9 cellular contexts compared by ENCODE assay signal in the genomic region with DNA sequence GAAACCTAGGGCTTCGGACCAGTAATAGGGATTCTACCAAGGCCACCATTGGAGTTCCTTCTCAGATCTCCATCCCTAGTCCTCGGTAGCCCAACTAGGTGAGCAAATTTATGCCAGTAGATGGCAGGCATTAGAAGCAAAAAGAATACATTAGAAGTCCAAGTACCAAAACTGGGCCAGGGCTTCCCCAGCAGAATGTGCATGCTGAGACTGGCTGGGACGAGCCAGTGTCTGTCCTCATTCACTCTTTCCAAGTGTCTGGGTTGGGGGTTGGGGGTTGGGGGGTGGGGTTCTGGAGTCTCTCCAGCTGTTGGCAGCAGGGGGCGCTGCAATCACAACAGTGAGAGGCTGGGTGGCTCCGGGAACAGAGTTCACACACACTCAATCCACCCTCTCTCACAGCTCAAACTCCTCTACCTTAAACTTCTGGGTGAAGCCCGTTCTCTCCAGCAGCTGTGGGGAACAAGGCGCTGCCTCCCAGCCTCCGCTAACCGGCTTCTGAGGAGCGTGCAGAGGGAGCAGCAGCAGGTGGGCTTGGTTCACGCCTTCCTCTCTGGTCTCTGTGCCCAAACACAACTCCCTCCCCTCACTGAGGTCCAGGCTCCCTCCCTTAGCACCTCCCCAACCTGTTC. TPM values are rescaled to one million over a fixed set of nuclear protein-coding genes. Genes with fewer than 3 reads are reported as not detected.
DNase-seq lines count a peak whose midpoint lies in the region; ATAC-seq, FAIRE-seq and TF ChIP-seq lines count a peak whose summit lies in the region.
"Had no signal": no experiment of that assay in that cellular context is flagged by ENCODE, and none has a peak within 500 bp of the region (broad histone marks: within the 10 kb centered on the region; RNA-seq: fewer than 3 reads in every experiment).

No MANE protein-coding gene starts in this region.

- peak; percentile 57 for DNase-seq in GM12865 (ENCODE audit: low read depth)
- DNase-seq in NCI-H1048 (lab: John Stamatoyannopoulos, UW), result peak; percentile 30
- peak; percentile 58 for DNase-seq in activated CD4-positive, alpha-beta T cell treated with anti-CD3 and anti-CD28 coated beads, Interleukin-2, amount 10 ng/mL, durations not matched to agents 7 days and 5 days
- DNase-seq in endothelial cell (ENCODE audit: low spot score), result peak; percentile 77
- peak; percentile 10 to 71 (median 38) for DNase-seq in naive thymus-derived CD8-positive, alpha-beta T cell
- peak; percentile 76 for DNase-seq in urothelium cell line (ENCODE audit: low spot score)
- DNase-seq in activated effector memory CD4-positive, alpha-beta T cell treated with Interleukin-2 at 50 U/mL for 16 hours, result no peak

- peak; percentile 52 for TF ChIP-seq CTCF in GM12865 (IDR thresholded peaks at IDR 0.05; ENCODE audit: insufficient read depth, low read depth, low read length, missing control alignments)
- peak; percentile 73 for TF ChIP-seq CTCF in endothelial cell (IDR thresholded peaks at IDR 0.05; ENCODE audit: unreplicated experiment)

- FAIRE-seq in urothelium cell line (lab: Jason Lieb, UNC), result no peak

- no peak overlapping the region for H3K27ac Mint-ChIP-seq in activated CD4-positive, alpha-beta T cell treated with anti-CD3 and anti-CD28 coated beads, Interleukin-2, amount 10 ng/mL, durations not matched to agents 7 days and 5 days
- no peak overlapping the region for H3K27ac Mint-ChIP-seq in endothelial cell (ENCODE audit: unreplicated experiment)
- H3K27ac Mint-ChIP-seq in naive thymus-derived CD8-positive, alpha-beta T cell, result peak overlapping the region in 1 of 10 donors; percentile 56

- no peak overlapping the region for H3K4me3 ChIP-seq in GM12865 (ENCODE audit: low read depth, low read length)
- H3K4me3 ChIP-seq: adrenal gland had no signal

- ATAC-seq in naive thymus-derived CD8-positive, alpha-beta T cell, result peak; percentile 69 to 75
- ATAC-seq in GM19397 (IDR thresholded peaks at IDR 0.05; ENCODE audit: unreplicated experiment), result no peak

- H3K4me1 Mint-ChIP-seq in activated CD4-positive, alpha-beta T cell treated with anti-CD3 and anti-CD28 coated beads, Interleukin-2, amount 10 ng/mL, durations not matched to agents 7 days and 5 days, result no peaks in the 10 kb centered on the region
- H3K4me1 Mint-ChIP-seq in endothelial cell (ENCODE audit: unreplicated experiment), result peaks cover 8% of the 10 kb centered on the region
- H3K4me1 Mint-ChIP-seq in naive thymus-derived CD8-positive, alpha-beta T cell, result no peaks in the 10 kb centered on the region

- no peak overlapping the region for H3K4me3 Mint-ChIP-seq in activated CD4-positive, alpha-beta T cell treated with anti-CD3 and anti-CD28 coated beads, Interleukin-2, amount 10 ng/mL, durations not matched to agents 7 days and 5 days
- no peak overlapping the region for H3K4me3 Mint-ChIP-seq in endothelial cell (ENCODE audit: unreplicated experiment)
- no peak overlapping the region for H3K4me3 Mint-ChIP-seq in naive thymus-derived CD8-positive, alpha-beta T cell

- POLR2A ChIA-PET in activated CD4-positive, alpha-beta T cell treated with anti-CD3 and anti-CD28 coated beads, Interleukin-2, amount 10 ng/mL, durations not matched to agents 7 days and 5 days (lab: Charles Lee), result no interaction called here
- POLR2A ChIA-PET in naive thymus-derived CD8-positive, alpha-beta T cell (lab: Charles Lee), result no interaction called here

- peaks cover 6% of the 10 kb centered on the region for H3K27me3 Mint-ChIP-seq in activated CD4-positive, alpha-beta T cell treated with anti-CD3 and anti-CD28 coated beads, Interleukin-2, amount 10 ng/mL, durations not matched to agents 7 days and 5 days
- peaks cover 14% of the 10 kb centered on the region for H3K27me3 Mint-ChIP-seq in endothelial cell (ENCODE audit: unreplicated experiment)
- H3K27me3 Mint-ChIP-seq in naive thymus-derived CD8-positive, alpha-beta T cell, result peaks cover 0 to 13% (median 6%) of the 10 kb centered on the region in 5 donors

- CTCF ChIA-PET in activated CD4-positive, alpha-beta T cell treated with anti-CD3 and anti-CD28 coated beads, Interleukin-2, amount 10 ng/mL, durations not matched to agents 7 days and 5 days (lab: Charles Lee), result interaction anchor here (0.5 to 1.5 kb wide), 5 partner anchors 8 to 1135 kb away, joined by 3 to 10 read pairs (median 5); no protein-coding TSS in a partner anchor

- no peaks in the 10 kb centered on the region for H3K9me3 Mint-ChIP-seq in activated CD4-positive, alpha-beta T cell treated with anti-CD3 and anti-CD28 coated beads, Interleukin-2, amount 10 ng/mL, durations not matched to agents 7 days and 5 days
- no peaks in the 10 kb centered on the region for H3K9me3 Mint-ChIP-seq in endothelial cell (ENCODE audit: unreplicated experiment)
- no peaks in the 10 kb centered on the region for H3K9me3 Mint-ChIP-seq in naive thymus-derived CD8-positive, alpha-beta T cell

- H3K36me3 Mint-ChIP-seq in activated CD4-positive, alpha-beta T cell treated with anti-CD3 and anti-CD28 coated beads, Interleukin-2, amount 10 ng/mL, durations not matched to agents 7 days and 5 days (ENCODE audit: low read depth), result no peaks in the 10 kb centered on the region
- H3K36me3 Mint-ChIP-seq in endothelial cell (ENCODE audit: low read depth, unreplicated experiment), result no peaks in the 10 kb centered on the region
- H3K36me3 Mint-ChIP-seq in naive thymus-derived CD8-positive, alpha-beta T cell, result no peaks in the 10 kb centered on the region

RNA-seq across cellular contexts. Expression of a gene that starts 57.5 kb away (rescaled TPM):
- total RNA-seq in activated CD4-positive, alpha-beta T cell treated with anti-CD3 and anti-CD28 coated beads, Interleukin-2, amount 10 ng/mL, durations not matched to agents 7 days and 5 days, result not detected
- not detected for total RNA-seq in endothelial cell (ENCODE audit: unreplicated experiment)
- not detected for total RNA-seq in naive thymus-derived CD8-positive, alpha-beta T cell
- polyA plus RNA-seq in naive thymus-derived CD8-positive, alpha-beta T cell, result not detected
- total RNA-seq: adrenal gland had no signal
- polyA plus RNA-seq: adrenal gland had no signal

RNA-seq across cellular contexts. Expression of a gene that starts 59.9 kb away (rescaled TPM):
- total RNA-seq in activated CD4-positive, alpha-beta T cell treated with anti-CD3 and anti-CD28 coated beads, Interleukin-2, amount 10 ng/mL, durations not matched to agents 7 days and 5 days, result not detected
- total RNA-seq in endothelial cell (ENCODE audit: unreplicated experiment), result not detected
- not detected for total RNA-seq in naive thymus-derived CD8-positive, alpha-beta T cell
- not detected for polyA plus RNA-seq in naive thymus-derived CD8-positive, alpha-beta T cell
- total RNA-seq: adrenal gland had no signal
- polyA plus RNA-seq: adrenal gland had no signal
